ENCODE assay signal across 8 cellular contexts in the genomic region with DNA sequence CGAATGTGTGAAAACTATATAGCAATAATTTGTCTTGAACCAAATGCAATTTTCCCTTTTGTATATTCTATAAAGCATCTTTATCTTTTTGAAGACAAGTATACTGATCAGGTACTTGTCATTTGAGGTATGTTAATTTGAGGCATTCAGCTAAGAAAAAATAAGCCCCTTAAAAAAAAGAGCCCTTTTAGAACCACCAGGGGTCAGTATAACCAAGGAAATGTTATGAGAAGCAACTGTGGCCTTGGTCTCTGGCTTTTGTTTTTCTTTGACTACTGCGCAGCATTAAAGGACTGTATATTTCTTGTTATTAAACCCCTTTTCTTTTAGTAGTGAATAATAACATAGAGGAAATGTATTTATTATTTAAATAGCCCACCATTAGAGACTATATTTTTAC. TPM values are rescaled to one million over a fixed set of nuclear protein-coding genes. Genes with fewer than 3 reads are reported as not detected.
DNase-seq lines count a peak whose midpoint lies in the region; ATAC-seq and TF ChIP-seq lines count a peak whose summit lies in the region.

No MANE protein-coding gene starts in this region.

- intact Hi-C loops in activated B cell treated with CpG ODN at 0.5 μM for 24 hours (cut with micrococcal nuclease) (loop anchor here (1.0 to 10.0 kb wide), 6 partner anchors 115 to 1787 kb away; partner anchors contain the start of gene EEF1A1), left ventricle myocardium inferior (cut with micrococcal nuclease) (loop anchor here (5.0 kb wide), 1 partner anchor 1473 kb away; no protein-coding TSS in a partner anchor), gastrocnemius medialis (cut with DNase I; ENCODE audit: low total_unique reads) (loop anchor here (1.0 to 10.0 kb wide), 2 partner anchors 224 to 1470 kb away; no protein-coding TSS in a partner anchor)

- no peaks in the 10 kb centered on the region for H3K36me3 Mint-ChIP-seq in activated B cell treated with CpG ODN at 0.5 μM for 24 hours (ENCODE audit: low read depth)
- peaks cover 1% of the 10 kb centered on the region for H3K36me3 Mint-ChIP-seq in activated naive CD4-positive, alpha-beta T cell treated with anti-CD3 and anti-CD28 coated beads, Interleukin-2, amount 10 ng/mL, durations not matched to agents 7 days and 5 days

- H3K9me3 ChIP-seq in left ventricle myocardium inferior (replicated peaks) (no peaks in the 10 kb centered on the region), gastrocnemius medialis (no peaks in the 10 kb centered on the region)

- DNase-seq in ACHN (peak; percentile 60), NCI-H2107 (lab: John Stamatoyannopoulos, UW) (peak; percentile 1), activated B cell treated with CpG ODN at 0.5 μM for 24 hours (no peak), left ventricle myocardium inferior (no peak), gastrocnemius medialis (no peak)
- no peak for DNase-seq in activated naive CD4-positive, alpha-beta T cell treated with anti-CD3 and anti-CD28 coated beads, Interleukin-2, amount 10 ng/mL, durations not matched to agents 7 days and 5 days

- peaks cover 3% of the 10 kb centered on the region for H3K27me3 Mint-ChIP-seq in activated B cell treated with CpG ODN at 0.5 μM for 24 hours
- no peaks in the 10 kb centered on the region for H3K27me3 Mint-ChIP-seq in activated naive CD4-positive, alpha-beta T cell treated with anti-CD3 and anti-CD28 coated beads, Interleukin-2, amount 10 ng/mL, durations not matched to agents 7 days and 5 days

- no peaks in the 10 kb centered on the region for H3K36me3 ChIP-seq in left ventricle myocardium inferior
- H3K36me3 ChIP-seq in gastrocnemius medialis = no peaks in the 10 kb centered on the region

- POLR2A ChIA-PET in activated B cell treated with CpG ODN at 0.5 μM for 24 hours (lab: Charles Lee) = interaction anchor here (0.6 kb wide), 1 partner anchor 1471 kb away, joined by 4 read pairs; no protein-coding TSS in a partner anchor

- H3K4me3 ChIP-seq in GM12875 (ENCODE audit: low read depth, low read length) (no peak overlapping the region), left ventricle myocardium inferior (no peak overlapping the region), gastrocnemius medialis (no peak overlapping the region)

- H3K27me3 ChIP-seq in left ventricle myocardium inferior (ENCODE audit: low read depth) (no peaks in the 10 kb centered on the region), gastrocnemius medialis (no peaks in the 10 kb centered on the region)

- in situ Hi-C loops in ACHN (cut with HindIII; ENCODE audit: low pct_ligation_motif_present, low pct_unique_long_range_greater_than_20kb, low sequenced_read_pairs) (no loop called here), gastrocnemius medialis (cut with MboI; ENCODE audit: low sequenced_read_pairs in 4 of 4) (loop anchor here (10.0 to 25.0 kb wide), 3 partner anchors 64 to 1476 kb away; partner anchors contain the start of gene COL12A1 (in 1 of the 4))

- no peak overlapping the region for H3K27ac Mint-ChIP-seq in activated B cell treated with CpG ODN at 0.5 μM for 24 hours
- no peak overlapping the region for H3K27ac Mint-ChIP-seq in activated naive CD4-positive, alpha-beta T cell treated with anti-CD3 and anti-CD28 coated beads, Interleukin-2, amount 10 ng/mL, durations not matched to agents 7 days and 5 days

- H3K4me1 ChIP-seq in left ventricle myocardium inferior (peaks cover 12% of the 10 kb centered on the region), gastrocnemius medialis (no peaks in the 10 kb centered on the region)

- H3K4me3 Mint-ChIP-seq in activated B cell treated with CpG ODN at 0.5 μM for 24 hours = no peak overlapping the region
- H3K4me3 Mint-ChIP-seq in activated naive CD4-positive, alpha-beta T cell treated with anti-CD3 and anti-CD28 coated beads, Interleukin-2, amount 10 ng/mL, durations not matched to agents 7 days and 5 days = no peak overlapping the region

- TF ChIP-seq POLR2A in gastrocnemius medialis (IDR thresholded peaks at IDR 0.05) = no peak

- TF ChIP-seq CTCF in GM12875 (IDR thresholded peaks at IDR 0.05; ENCODE audit: borderline replicate concordance, insufficient read depth, low read depth, low read length) = peak; percentile 33; the same call in 1 of the 2 replicates
- no peak for TF ChIP-seq CTCF in activated B cell treated with CpG ODN at 0.5 μM for 24 hours (IDR thresholded peaks at IDR 0.05)
- peak; percentile 83 for TF ChIP-seq CTCF in left ventricle myocardium inferior (IDR thresholded peaks at IDR 0.05; ENCODE audit: borderline replicate concordance)
- peak; percentile 36 to 66 (median 56) for TF ChIP-seq CTCF in gastrocnemius medialis (IDR thresholded peaks at IDR 0.05 in 4 of 5, conservative IDR thresholded peaks at IDR 0.05 in 1 of 5)

- no peaks in the 10 kb centered on the region for H3K4me1 Mint-ChIP-seq in activated B cell treated with CpG ODN at 0.5 μM for 24 hours
- no peaks in the 10 kb centered on the region for H3K4me1 Mint-ChIP-seq in activated naive CD4-positive, alpha-beta T cell treated with anti-CD3 and anti-CD28 coated beads, Interleukin-2, amount 10 ng/mL, durations not matched to agents 7 days and 5 days

- ATAC-seq in HG02884 (IDR thresholded peaks at IDR 0.05; ENCODE audit: unreplicated experiment) (peak; percentile 68), activated B cell treated with CpG ODN at 0.5 μM for 24 hours (ENCODE audit: low read depth) (peak; percentile 71), gastrocnemius medialis (no peak)

- H3K9me3 Mint-ChIP-seq in activated B cell treated with CpG ODN at 0.5 μM for 24 hours = no peaks in the 10 kb centered on the region
- H3K9me3 Mint-ChIP-seq in activated naive CD4-positive, alpha-beta T cell treated with anti-CD3 and anti-CD28 coated beads, Interleukin-2, amount 10 ng/mL, durations not matched to agents 7 days and 5 days = no peaks in the 10 kb centered on the region

- H3K27ac ChIP-seq in left ventricle myocardium inferior (replicated peaks) (peak overlapping the region; percentile 47), gastrocnemius medialis (no peak overlapping the region)

- CTCF ChIA-PET in activated B cell treated with CpG ODN at 0.5 μM for 24 hours (lab: Charles Lee) = interaction anchor here (0.6 to 9.8 kb wide), 10 partner anchors 9 to 1551 kb away, joined by 3 to 272 read pairs (median 3); partner anchors contain the start of genes COL12A1 and COX7A2
- CTCF ChIA-PET in activated naive CD4-positive, alpha-beta T cell treated with anti-CD3 and anti-CD28 coated beads, Interleukin-2, amount 10 ng/mL, durations not matched to agents 7 days and 5 days (lab: Charles Lee) = interaction anchor here (0.6 to 4.9 kb wide), 13 partner anchors 9 to 1473 kb away, joined by 3 to 37 read pairs (median 5); no protein-coding TSS in a partner anchor

RNA-seq across cellular contexts. Expression of gene CD109, which starts 43.1 kb away (rescaled TPM):
- total RNA-seq in activated B cell treated with CpG ODN at 0.5 μM for 24 hours (0.61 and 0.69 TPM in 2 replicates), left ventricle myocardium inferior (9.1 TPM), gastrocnemius medialis (1 to 10 TPM; 1.3 to 3.8 (median 2.8) TPM)

Comparison
In these comparisons a context has a peak if more than half of its experiments do, and no peak if none do; other contexts are left out.
1. DNase-seq: peak in ACHN (single experiment) and NCI-H2107 (single experiment); none in activated B cell treated with CpG ODN at 0.5 μM for 24 hours (single experiment), left ventricle myocardium inferior (single experiment), gastrocnemius medialis (0 of 2) and activated naive CD4-positive, alpha-beta T cell treated with anti-CD3 and anti-CD28 coated beads, Interleukin-2, amount 10 ng/mL, durations not matched to agents 7 days and 5 days (single experiment).
2. ATAC-seq: peak in HG02884 (single experiment) and activated B cell treated with CpG ODN at 0.5 μM for 24 hours (single experiment); none in gastrocnemius medialis (0 of 2).